Comparison of ENCODE assay signal across 1 cellular context in genomic region chr6:113763883-113764282, GRCh38.
TF ChIP-seq lines count a peak whose summit lies in the region.

No MANE protein-coding gene starts in this region.

TF ChIP-seq in HCT116, 20 proteins besides CTCF, POLR2A, EP300 and RAD21 (continued from another document):
- peak; percentile 58 for TF ChIP-seq CEBPB (IDR thresholded peaks at IDR 0.05; ENCODE audit: low read depth)
